Comparison of ENCODE assay signal across 11 cellular contexts in the genomic region with DNA sequence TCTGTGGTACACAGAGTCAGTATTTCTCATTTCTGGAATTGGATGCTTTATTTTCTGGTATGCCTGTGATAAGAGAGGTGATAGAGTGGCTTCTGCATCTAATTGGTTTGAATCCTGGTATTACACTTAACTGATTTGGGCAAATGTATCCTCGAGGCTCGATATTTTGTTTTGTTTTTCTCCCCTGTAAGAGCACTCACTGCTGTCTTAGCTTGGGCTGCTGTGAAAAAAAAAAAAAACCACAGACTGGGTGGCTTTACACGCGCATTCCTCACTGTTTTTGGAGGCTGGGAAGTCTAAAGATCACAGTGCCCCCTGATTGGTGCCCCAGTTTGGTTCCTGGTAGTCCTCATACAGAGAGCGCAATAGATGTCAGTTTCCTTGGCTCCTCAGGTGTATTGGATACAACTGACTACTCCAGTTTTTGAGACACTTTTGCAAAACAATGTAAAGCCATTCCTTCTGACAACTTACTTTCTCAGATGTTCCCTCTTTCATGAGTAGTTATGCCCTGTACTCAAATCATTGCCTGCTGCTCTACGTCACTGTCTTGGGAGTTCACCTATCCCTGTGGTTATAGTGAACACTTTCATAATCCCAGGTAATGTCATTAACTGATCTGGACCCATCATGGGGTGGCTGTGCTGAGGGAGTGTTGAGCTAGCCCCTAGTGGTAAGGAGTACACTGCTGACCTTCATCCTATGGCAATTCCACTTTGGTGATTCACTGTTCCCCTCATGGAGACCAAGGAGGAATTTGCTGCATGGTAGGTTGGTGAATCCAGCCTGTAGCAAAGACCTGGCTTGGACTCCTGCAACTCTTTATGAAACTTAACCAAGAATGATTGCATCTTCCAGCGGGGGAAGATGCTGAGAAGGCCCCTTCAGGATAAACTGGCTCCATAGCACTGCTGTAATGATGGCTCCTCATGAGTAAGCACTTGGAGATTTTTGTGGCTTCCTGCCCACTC. TPM values are rescaled to one million over a fixed set of nuclear protein-coding genes. Genes with fewer than 3 reads are reported as not detected.
DNase-seq lines count a peak whose midpoint lies in the region; ATAC-seq and TF ChIP-seq lines count a peak whose summit lies in the region.
"Had no signal": no experiment of that assay in that cellular context is flagged by ENCODE, and none has a peak within 500 bp of the region (broad histone marks: within the 10 kb centered on the region; RNA-seq: fewer than 3 reads in every experiment).

No MANE protein-coding gene starts in this region.

- peaks cover 52% of the 10 kb centered on the region for H3K36me3 ChIP-seq in neutrophil

- H3K27me3 ChIP-seq in neutrophil, result no peaks in the 10 kb centered on the region

- H3K4me3 Mint-ChIP-seq in chondrocyte (ENCODE audit: unreplicated experiment), result no peak overlapping the region
- no peak overlapping the region for H3K4me3 Mint-ChIP-seq in stimulated activated memory B cell treated with anti-CD40 and anti-IgM and Interleukin-4, amounts not matched to agents 10 μg/mL and 1 μg/mL and 100 μg/mL, for 72 hours

- H3K4me1 Mint-ChIP-seq in chondrocyte (ENCODE audit: low read depth), result peaks cover 39% of the 10 kb centered on the region
- peaks cover 25% of the 10 kb centered on the region for H3K4me1 Mint-ChIP-seq in stimulated activated memory B cell treated with anti-CD40 and anti-IgM and Interleukin-4, amounts not matched to agents 10 μg/mL and 1 μg/mL and 100 μg/mL, for 72 hours

- H3K9me3 Mint-ChIP-seq in chondrocyte (ENCODE audit: low read depth), result no peaks in the 10 kb centered on the region
- no peaks in the 10 kb centered on the region for H3K9me3 Mint-ChIP-seq in stimulated activated memory B cell treated with anti-CD40 and anti-IgM and Interleukin-4, amounts not matched to agents 10 μg/mL and 1 μg/mL and 100 μg/mL, for 72 hours

- DNase-seq in DMS53 (lab: John Stamatoyannopoulos, UW) (peak; percentile 6), DMS53 treated with DMSO at 0.1 percent for 48 hours (lab: John Stamatoyannopoulos, UW; ENCODE audit: unreplicated experiment) (no peak), NCI-H69 (lab: John Stamatoyannopoulos, UW) (peak; percentile 30), chondrocyte (ENCODE audit: low spot score) (no peak), posterior vena cava (ENCODE audit: low spot score) (no peak)
- DNase-seq: 8988T had no signal

- H3K9me3 ChIP-seq in neutrophil, result no peaks in the 10 kb centered on the region

- H3K4me3 ChIP-seq in neutrophil (ENCODE audit: low read depth in 1 of 2, low read length in 1 of 2), result no peak overlapping the region
- H3K4me3 ChIP-seq: K562 had no signal

- H3K4me1 ChIP-seq in neutrophil (ENCODE audit: control insufficient read depth in 1 of 2, insufficient read depth in 1 of 2, low read depth in 1 of 2, low read length in 1 of 2), result peaks cover 19 to 21% of the 10 kb centered on the region in 2 experiments

- no peaks in the 10 kb centered on the region for H3K27me3 Mint-ChIP-seq in chondrocyte (ENCODE audit: low read depth)
- no peaks in the 10 kb centered on the region for H3K27me3 Mint-ChIP-seq in stimulated activated memory B cell treated with anti-CD40 and anti-IgM and Interleukin-4, amounts not matched to agents 10 μg/mL and 1 μg/mL and 100 μg/mL, for 72 hours

- H3K27ac ChIP-seq in neutrophil, result peak overlapping the region; percentile 27

- H3K27ac Mint-ChIP-seq in chondrocyte (ENCODE audit: unreplicated experiment), result peak overlapping the region; percentile 38
- H3K27ac Mint-ChIP-seq in stimulated activated memory B cell treated with anti-CD40 and anti-IgM and Interleukin-4, amounts not matched to agents 10 μg/mL and 1 μg/mL and 100 μg/mL, for 72 hours, result no peak overlapping the region

- intact Hi-C loops in posterior vena cava (cut with DNase I), result loop anchor here in 1 of 2 donors (5.0 kb wide), 1 partner anchor 66 kb away; the partner anchor contains the start of gene SOD2

- TF ChIP-seq CTCF in chondrocyte (IDR thresholded peaks at IDR 0.05) (peak; percentile 16), neutrophil (IDR thresholded peaks at IDR 0.05) (no peak)

- ATAC-seq in GM21526 (IDR thresholded peaks at IDR 0.05; ENCODE audit: low FRiP score, unreplicated experiment), result no peak
- ATAC-seq in stimulated activated memory B cell treated with anti-CD40 and anti-IgM and Interleukin-4, amounts not matched to agents 10 μg/mL and 1 μg/mL and 100 μg/mL, for 72 hours, result no peak
- ATAC-seq: K562 had no signal

- peaks cover 30% of the 10 kb centered on the region for H3K36me3 Mint-ChIP-seq in chondrocyte (ENCODE audit: low read depth)
- H3K36me3 Mint-ChIP-seq in stimulated activated memory B cell treated with anti-CD40 and anti-IgM and Interleukin-4, amounts not matched to agents 10 μg/mL and 1 μg/mL and 100 μg/mL, for 72 hours, result peaks cover 47% of the 10 kb centered on the region

RNA-seq across cellular contexts. Expression of gene ACAT2, which starts 3.5 kb away (rescaled TPM):
- total RNA-seq in chondrocyte (36.0 to 43.5 TPM (median 38.4 TPM) in 3 replicates), posterior vena cava (10 to 100 TPM; 11.0 to 13.6 TPM)

RNA-seq across cellular contexts. Expression of gene WTAP, which starts 31.0 kb away (rescaled TPM):
- total RNA-seq in chondrocyte (65.0 to 72.3 TPM (median 65.9 TPM) in 3 replicates), posterior vena cava (10 to 100 TPM; 70.1 to 84.7 TPM)

RNA-seq across cellular contexts. Expression of gene TCP1, which starts 31.1 kb away (rescaled TPM):
- total RNA-seq in chondrocyte (169 to 200 TPM (median 175 TPM) in 3 replicates), posterior vena cava (100 to 1,000 TPM; 116 to 137 TPM)

RNA-seq across cellular contexts. Expression of gene MRPL18, which starts 32.0 kb away (rescaled TPM):
- 52.2 to 70.6 TPM (median 53.1 TPM) in 3 replicates for total RNA-seq in chondrocyte
- 10 to 100 TPM; 62.9 to 66.4 TPM for total RNA-seq in posterior vena cava

RNA-seq across cellular contexts. Expression of gene PNLDC1, which starts 41.8 kb away (rescaled TPM):
- not detected in 3 replicates for total RNA-seq in chondrocyte
- total RNA-seq in posterior vena cava, result under 1 TPM in 1 of 2 donors, not detected in 1; 0.19 TPM
- total RNA-seq: fibroblast of lung, K562 had no signal

Comparison
In these comparisons a context has a peak if more than half of its experiments do, and no peak if none do; other contexts are left out.
1. DNase-seq: peak in DMS53 (single experiment) and NCI-H69 (single experiment); none in DMS53 treated with DMSO at 0.1 percent for 48 hours (single experiment), chondrocyte (single experiment) and posterior vena cava (single experiment).